Comparison of ENCODE assay signal across 7 cellular contexts in the genomic region with DNA sequence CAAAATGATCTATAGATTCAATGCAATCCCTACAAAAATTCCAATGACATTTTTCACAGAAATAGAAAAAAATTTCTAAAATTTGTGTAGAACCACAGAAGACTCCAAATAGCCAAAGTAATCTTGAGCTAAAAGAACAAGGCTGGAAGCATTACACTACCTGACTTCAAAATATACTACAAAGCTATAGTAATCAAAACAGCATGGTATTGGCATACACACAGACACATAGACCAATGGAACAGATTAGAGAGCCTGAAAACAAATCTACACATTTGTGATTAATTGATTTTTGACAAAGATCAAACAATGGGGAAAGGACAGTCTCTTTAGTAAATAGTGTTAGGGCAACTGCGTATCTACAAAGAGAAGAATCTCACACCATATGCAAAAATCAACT.
"Had no signal": no experiment of that assay in that cellular context is flagged by ENCODE, and none has a peak within 500 bp of the region (broad histone marks: within the 10 kb centered on the region; RNA-seq: fewer than 3 reads in every experiment).

No MANE protein-coding gene starts in this region.

- H3K4me3 ChIP-seq: GM23338 had no signal

- H3K4me3 Mint-ChIP-seq: GM23338, H9, IgD-negative memory B cell had no signal

- H2AFZ ChIP-seq: GM23338 had no signal

- H3K4me2 ChIP-seq: GM23338 had no signal

- ATAC-seq: GM23338, HepG2 had no signal

- H3K9me3 Mint-ChIP-seq: GM23338 had no signal

- H3K36me3 Mint-ChIP-seq: IgD-negative memory B cell had no signal

- H3K27ac Mint-ChIP-seq: GM23338, H9, IgD-negative memory B cell had no signal

- H3K4me1 Mint-ChIP-seq: IgD-negative memory B cell had no signal

- DNase-seq: H9, HCEC 1CT, Kasumi-1, KG1 had no signal
